ENCODE assay signal across 11 cellular contexts in the genomic region with DNA sequence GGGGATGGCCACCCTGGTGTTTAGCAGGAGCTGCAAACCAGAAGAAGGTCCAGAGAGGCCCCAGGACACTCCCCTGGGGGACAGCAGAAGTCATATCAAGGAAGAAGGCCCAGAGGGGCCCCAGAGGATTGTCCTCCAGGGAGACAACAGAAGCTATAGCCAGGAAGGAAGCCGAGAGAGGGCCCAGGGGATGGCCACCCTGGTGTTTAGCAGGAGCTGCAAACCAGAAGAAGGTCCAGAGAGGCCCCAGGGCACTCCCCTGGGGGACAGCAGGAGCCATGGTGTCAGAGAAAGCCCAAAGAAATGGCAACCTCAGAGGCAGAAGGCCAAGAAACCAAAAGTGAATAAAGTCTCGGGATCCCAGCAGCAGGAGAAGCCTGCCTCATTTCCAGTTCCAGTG. TPM values are rescaled to one million over a fixed set of nuclear protein-coding genes. Genes with fewer than 3 reads are reported as not detected.
"Had no signal": no experiment of that assay in that cellular context is flagged by ENCODE, and none has a peak within 500 bp of the region (broad histone marks: within the 10 kb centered on the region; RNA-seq: fewer than 3 reads in every experiment).

No MANE protein-coding gene starts in this region.

RNA-seq across cellular contexts. Expression of a gene that starts 2.1 kb away (rescaled TPM):
- total RNA-seq: activated B cell treated with CpG ODN at 0.5 μM for 24 hours; activated CD4-positive, alpha-beta memory T cell treated with anti-CD3 and anti-CD28 coated beads, Interleukin-2, amount 10 ng/mL, durations not matched to agents 7 days and 5 days; activated CD4-positive, alpha-beta T cell treated with anti-CD3 and anti-CD28 coated beads for 36 hours; activated CD4-positive, alpha-beta T cell treated with anti-CD3 and anti-CD28 coated beads, Interleukin-2, amount 10 ng/mL, durations not matched to agents 24 days and 14 days; activated CD4-positive, alpha-beta T cell treated with anti-CD3 and anti-CD28 coated beads, Interleukin-2, amount 10 ng/mL, durations not matched to agents 7 days and 5 days; activated CD8-positive, alpha-beta memory T cell treated with anti-CD3 and anti-CD28 coated beads, Interleukin-2, amount 10 ng/mL, durations not matched to agents 7 days and 5 days; activated CD8-positive, alpha-beta T cell treated with anti-CD3 and anti-CD28 coated beads, Interleukin-2, amount 10 ng/mL, durations not matched to agents 7 days and 5 days; activated T-cell treated with anti-CD3 and anti-CD28 coated beads, Interleukin-2, amount 50 U/mL, for 4 hours; T-helper 17 cell; T-helper 2 cell treated with Interferon-gamma antibody and Interleukin-4, amounts not matched to agents 100 ng/mL and 5 ng/mL, for 36 hours; WTC11 had no signal

RNA-seq across cellular contexts. Expression of a gene that starts 11.8 kb away (rescaled TPM):
- total RNA-seq: activated B cell treated with CpG ODN at 0.5 μM for 24 hours had no signal
